Comparison of ENCODE assay signal across 24 cellular contexts in the genomic region with DNA sequence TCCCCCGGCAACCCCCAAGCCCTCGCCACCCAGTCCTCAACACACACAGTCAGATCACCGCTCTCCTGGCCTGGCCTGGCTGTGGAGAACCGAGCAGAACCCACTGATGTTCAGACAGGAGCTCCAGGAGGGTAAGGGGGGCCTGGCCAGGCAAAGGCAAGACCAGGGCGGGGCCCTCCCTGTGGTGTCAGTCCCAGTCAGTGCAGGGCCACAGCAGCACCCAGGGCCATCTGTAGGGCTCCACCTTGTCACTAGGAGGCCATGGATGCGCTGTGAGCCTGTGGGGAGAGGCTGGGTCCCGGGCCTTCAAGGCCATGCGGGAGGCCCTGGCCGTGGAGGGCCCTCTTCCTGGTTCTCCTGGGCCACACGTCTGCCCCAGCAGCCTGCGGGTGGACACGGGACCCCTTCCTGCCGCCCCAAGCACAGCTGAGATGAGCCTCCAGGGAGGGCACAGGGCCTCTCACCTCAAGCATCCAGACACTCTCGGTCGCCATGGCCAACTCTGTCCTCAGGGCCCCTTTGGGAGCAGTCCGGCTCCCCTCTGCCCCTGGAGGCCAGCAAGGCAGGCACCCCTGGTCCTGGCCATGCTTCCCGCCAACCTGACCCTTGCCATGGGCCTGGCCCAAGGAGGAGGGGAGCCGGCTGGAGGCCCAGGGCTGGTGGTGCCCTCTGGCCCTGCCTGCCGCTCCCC. TPM values are rescaled to one million over a fixed set of nuclear protein-coding genes. Genes with fewer than 3 reads are reported as not detected.
A peak's percentile ranks its signal among the peaks of the same experiment; 100 is the strongest.
DNase-seq lines count a peak whose midpoint lies in the region; ATAC-seq, FAIRE-seq and TF ChIP-seq lines count a peak whose summit lies in the region.
"Had no signal": no experiment of that assay in that cellular context is flagged by ENCODE, and none has a peak within 500 bp of the region (broad histone marks: within the 10 kb centered on the region; RNA-seq: fewer than 3 reads in every experiment).

No MANE protein-coding gene starts in this region.

- no peak overlapping the region for H3K27ac ChIP-seq in GM12878 (ENCODE audit: control insufficient read depth, insufficient read depth)
- H3K27ac ChIP-seq in upper lobe of right lung, result no peak overlapping the region
- H3K27ac ChIP-seq: PC-9, SJCRH30 had no signal

- no peak overlapping the region for H3K4me3 ChIP-seq in GM12878
- H3K4me3 ChIP-seq in mucosa of descending colon, result no peak overlapping the region
- H3K4me3 ChIP-seq in upper lobe of right lung, result no peak overlapping the region
- H3K4me3 ChIP-seq: PC-9, SJCRH30 had no signal

- H3K4me3 Mint-ChIP-seq in Calu3 (ENCODE audit: low read depth, unreplicated experiment), result no peak overlapping the region

- 55% methylated on average over 18 of the region's 19 CpGs for WGBS in GM12878 (ENCODE audit: insufficient coverage, insufficient replicate concordance, low lambda C conversion rate, missing lambda C conversion rate)

- in situ Hi-C loops in GM12878 (cut with MboI), result no loop called here

- H3K36me3 ChIP-seq in GM12878 (ENCODE audit: control insufficient read depth in 2 of 2, insufficient read depth in 2 of 2, low read length in 1 of 2) (no peaks in the 10 kb centered on the region), mucosa of descending colon (ENCODE audit: low read depth) (no peaks in the 10 kb centered on the region), upper lobe of right lung (no peaks in the 10 kb centered on the region)
- H3K36me3 ChIP-seq: SJCRH30 had no signal

- no peak for ATAC-seq in left cardiac atrium
- no peak for ATAC-seq in Right ventricle myocardium inferior
- peak; percentile 63 for ATAC-seq in GM12878
- peak; percentile 48 for ATAC-seq in mucosa of descending colon
- peak; percentile 4 for ATAC-seq in upper lobe of right lung
- ATAC-seq in HG03175 (IDR thresholded peaks at IDR 0.05; ENCODE audit: unreplicated experiment), result no peak

- no peak for FAIRE-seq in GM12878 (lab: Jason Lieb, UNC)
- FAIRE-seq: bronchial epithelial cell, TTC549 had no signal

- BruUV-seq in GM12878 (replicated peaks; lab: Mats Ljungman, UMichigan), result no TSS peak
- no TSS peak for BruUV-seq in Calu3 (replicated peaks; lab: Mats Ljungman, UMichigan)

- H4K20me1 ChIP-seq in GM12878 (ENCODE audit: control insufficient read depth, insufficient read depth), result no peaks in the 10 kb centered on the region

- peaks cover 63% of the 10 kb centered on the region for H3K27me3 Mint-ChIP-seq in Calu3 (ENCODE audit: unreplicated experiment)

- TF ChIP-seq CTCF in GM12878 (IDR thresholded peaks at IDR 0.05 in 2 of 3, conservative IDR thresholded peaks at IDR 0.05 in 1 of 3; ENCODE audit: control insufficient read depth in 2 of 3, extremely low read depth in 1 of 3, insufficient read depth in 1 of 3, low read depth in 3 of 3, low read length in 3 of 3) (no peak), mucosa of descending colon (IDR thresholded peaks at IDR 0.05) (no peak), upper lobe of right lung (IDR thresholded peaks at IDR 0.05) (no peak), Calu3 (IDR thresholded peaks at IDR 0.05; ENCODE audit: unreplicated experiment) (no peak)

- H3K27me3 ChIP-seq in GM12878 (replicated peaks in 1 of 2; ENCODE audit: control insufficient read depth in 2 of 2, insufficient read depth in 2 of 2, low read length in 1 of 2) (no peaks in the 10 kb centered on the region), upper lobe of right lung (no peaks in the 10 kb centered on the region)

- no peaks in the 10 kb centered on the region for H3K36me3 Mint-ChIP-seq in Calu3 (ENCODE audit: insufficient read depth, unreplicated experiment)

- no peak overlapping the region for H2AFZ ChIP-seq in GM12878 (ENCODE audit: control insufficient read depth, low read depth, low read length)
- H2AFZ ChIP-seq: PC-9 had no signal

- H3K4me1 ChIP-seq in GM12878 (ENCODE audit: control insufficient read depth, insufficient read depth, low read length), result no peaks in the 10 kb centered on the region
- H3K4me1 ChIP-seq in mucosa of descending colon (ENCODE audit: low read depth), result peaks cover 11% of the 10 kb centered on the region
- no peaks in the 10 kb centered on the region for H3K4me1 ChIP-seq in upper lobe of right lung
- H3K4me1 ChIP-seq: SJCRH30 had no signal

- SMC1A ChIA-PET in GM12878 (lab: Charles Lee; ENCODE audit: uncharacterized antibody, unreplicated experiment), result no interaction called here

- no peak overlapping the region for H3K9ac ChIP-seq in GM12878 (ENCODE audit: control insufficient read depth, insufficient read depth, low read length)

- TF ChIP-seq POLR2A in GM12878 (IDR thresholded peaks at IDR 0.05; ENCODE audit: low read depth, low read length), result no peak

- no peak for TF ChIP-seq RAD21 in GM12878 (IDR thresholded peaks at IDR 0.05; ENCODE audit: insufficient read depth, low read depth, low read length)

- H3K9me3 ChIP-seq in GM12878 (replicated peaks; ENCODE audit: control insufficient read depth, insufficient read depth, low read length), result no peaks in the 10 kb centered on the region
- no peaks in the 10 kb centered on the region for H3K9me3 ChIP-seq in mucosa of descending colon
- no peaks in the 10 kb centered on the region for H3K9me3 ChIP-seq in upper lobe of right lung
- H3K9me3 ChIP-seq: SJCRH30 had no signal

- H3K4me1 Mint-ChIP-seq in Calu3 (ENCODE audit: low read depth, unreplicated experiment), result no peaks in the 10 kb centered on the region

- no peak for TF ChIP-seq EP300 in GM12878 (IDR thresholded peaks at IDR 0.05; ENCODE audit: borderline replicate concordance in 1 of 2, control insufficient read depth in 1 of 2, low read depth in 2 of 2, low read length in 2 of 2)

- RAD21 ChIA-PET in GM12878 (lab: Charles Lee; ENCODE audit: unreplicated experiment), result interaction anchor here (0.7 kb wide), 1 partner anchor 170 kb away, joined by 3 read pairs; no protein-coding TSS in a partner anchor

- intact Hi-C loops in left cardiac atrium (cut with DNase I), result no loop called here
- intact Hi-C loops in Right ventricle myocardium inferior (cut with DNase I), result no loop called here
- intact Hi-C loops in GM12878 (cut with micrococcal nuclease; ENCODE audit: unreplicated experiment), result no loop called here
- intact Hi-C loops in mucosa of descending colon (cut with DNase I, micrococcal nuclease), result no loop called here
- intact Hi-C loops in upper lobe of right lung (cut with DNase I), result no loop called here
- intact Hi-C loops in Calu3 (cut with micrococcal nuclease; ENCODE audit: unreplicated experiment), result no loop called here

- peak; percentile 16 for DNase-seq in left cardiac atrium
- DNase-seq in Right ventricle myocardium inferior (ENCODE audit: missing footprints), result no peak
- DNase-seq in GM12878 (ENCODE audit: low read depth, low spot score), result no peak
- DNase-seq in mucosa of descending colon, result no peak
- DNase-seq in upper lobe of right lung, result no peak
- DNase-seq in NCI-H146 (lab: John Stamatoyannopoulos, UW), result no peak
- DNase-seq in Calu3, result no peak
- DNase-seq: activated CD4-positive, alpha-beta T cell treated with anti-CD3 and anti-CD28 coated beads for 1 hour; activated naive CD4-positive, alpha-beta T cell treated with Interleukin-2 at 50 U/mL for 16 hours; activated T-cell treated with anti-CD3 and anti-CD28 coated beads, Interleukin-2, amount 50 U/mL, for 48 hours; amygdala; GF-D8; IMR-90; islet precursor cell; NCI-H1092 treated with DMSO at 0.1 percent for 48 hours; NCI-H2029; NCI-H2227 treated with DMSO at 0.1 percent for 48 hours; SJCRH30; stimulated activated CD8-positive, alpha-beta memory T cell treated with anti-CD3 and anti-CD28 coated beads, Interleukin-4, amount 100 ng/mL, for 48 hours had no signal

- H3K27ac Mint-ChIP-seq in Calu3 (ENCODE audit: unreplicated experiment), result no peak overlapping the region

- POLR2A ChIA-PET in GM12878 (lab: Charles Lee), result no interaction called here

- H3K9me3 Mint-ChIP-seq in Calu3 (ENCODE audit: low read depth, unreplicated experiment), result no peaks in the 10 kb centered on the region

- CTCF ChIA-PET in GM12878 (lab: Yijun Ruan, JAX), result no interaction called here
- CTCF ChIA-PET in Calu3 (lab: Charles Lee), result no interaction called here

- no peak overlapping the region for H3K4me2 ChIP-seq in GM12878 (ENCODE audit: control insufficient read depth, insufficient read depth)
- H3K4me2 ChIP-seq: PC-9 had no signal

- no peaks in the 10 kb centered on the region for H3K79me2 ChIP-seq in GM12878 (ENCODE audit: control insufficient read depth, insufficient read depth, low read length)

RNA-seq across cellular contexts. Expression of a gene that starts 2.0 kb away (rescaled TPM):
- total RNA-seq in left cardiac atrium (1 to 10 TPM; 1.2 to 1.8 TPM), Right ventricle myocardium inferior (0.81 TPM), GM12878 (2014; rRNA removed) (0.49 and 0.56 TPM in 2 replicates), GM12878 (2014; rRNA removed; fragmentation: Illumina TruSeq; extraction: Trizol) (0.18 and 0.22 TPM in 2 replicates), GM12878 (2021) (0.88 and 1.4 TPM in 2 replicates), mucosa of descending colon (100 to 1,000 TPM in 1 of 3 donors, 10 to 100 TPM in 2; 33.9 to 106 (median 83.5) TPM), upper lobe of right lung (2.1 TPM), Calu3 (2022) (7.7 and 8.0 TPM in 2 replicates)
- total RNA-seq in GM12878 (2013; cell fraction: nucleolus; rRNA removed), result 19.1 and 21.0 TPM in 2 replicates
- polyA plus RNA-seq in GM12878 (2011; ENCODE audit: low read depth), result 0.43 TPM
- polyA plus RNA-seq in GM12878 (2011; rRNA removed) (0.56 and 1.2 TPM in 2 replicates), GM12878 (2014; fragmentation: Illumina TruSeq; extraction: Trizol) (0.24 and 0.35 TPM in 2 replicates), GM12878 (2014; fragmentation: Nextera tagmentation; extraction: Ambion mirVana) (under 1 TPM; 0.08 to 0.11 TPM), GM12878 (2014; rRNA removed) (0.47 and 1.1 TPM in 2 replicates), GM12878 (2016; fragmentation: Nextera tagmentation; extraction: Ambion mirVana) (under 1 TPM; 0.40 to 0.50 TPM)
- polyA plus RNA-seq in GM12878 (2011; cell fraction: cytosol; rRNA removed), result 1.5 TPM in 2 replicates
- 8.0 TPM in 2 replicates for polyA plus RNA-seq in GM12878 (2011; cell fraction: nucleus; rRNA removed)
- 1.8 TPM in 2 replicates for polyA plus RNA-seq in GM12878 (2012)
- 2.7 and 3.9 TPM in 2 replicates for polyA minus RNA-seq in GM12878 (2011; rRNA and poly(A)+ RNA removed)
- 1.0 and 1.6 TPM in 2 replicates for polyA minus RNA-seq in GM12878 (2011; cell fraction: cytosol; rRNA and poly(A)+ RNA removed)
- polyA minus RNA-seq in GM12878 (2011; cell fraction: nucleus; rRNA and poly(A)+ RNA removed), result 3.6 and 5.7 TPM in 2 replicates
- total RNA-seq: skeletal muscle tissue had no signal

RNA-seq across cellular contexts. Expression of a gene that starts 40.2 kb away (rescaled TPM):
- total RNA-seq in left cardiac atrium, result 10 to 100 TPM; 61.9 to 68.4 TPM
- total RNA-seq in Right ventricle myocardium inferior, result 66.6 TPM
- 33.8 and 144 TPM in 2 replicates for total RNA-seq in GM12878 (2013; cell fraction: nucleolus; rRNA removed)
- 78.5 and 88.0 TPM in 2 replicates for total RNA-seq in GM12878 (2014; rRNA removed)
- total RNA-seq in GM12878 (2014; rRNA removed; fragmentation: Illumina TruSeq; extraction: Trizol), result 85.7 and 87.8 TPM in 2 replicates
- 76.9 and 84.3 TPM in 2 replicates for total RNA-seq in GM12878 (2021)
- polyA plus RNA-seq in GM12878 (2011; ENCODE audit: low read depth), result 64.8 TPM
- polyA plus RNA-seq in GM12878 (2011; rRNA removed), result 123 and 157 TPM in 2 replicates
- 52.0 and 59.3 TPM in 2 replicates for polyA plus RNA-seq in GM12878 (2011; cell fraction: cytosol; rRNA removed)
- polyA plus RNA-seq in GM12878 (2011; cell fraction: nucleus; rRNA removed), result 50.8 and 59.6 TPM in 2 replicates
- polyA plus RNA-seq in GM12878 (2012), result 86.5 and 102 TPM in 2 replicates
- polyA plus RNA-seq in GM12878 (2014; fragmentation: Illumina TruSeq; extraction: Trizol), result 146 and 167 TPM in 2 replicates
- 10 to 100 TPM; 81.4 to 82.8 TPM for polyA plus RNA-seq in GM12878 (2014; fragmentation: Nextera tagmentation; extraction: Ambion mirVana)
- polyA plus RNA-seq in GM12878 (2014; rRNA removed), result 91.5 and 99.6 TPM in 2 replicates
- polyA plus RNA-seq in GM12878 (2016; fragmentation: Nextera tagmentation; extraction: Ambion mirVana), result 100 to 1,000 TPM; 169 to 174 TPM
- 37.3 and 41.8 TPM in 2 replicates for polyA minus RNA-seq in GM12878 (2011; rRNA and poly(A)+ RNA removed)
- 22.7 and 48.7 TPM in 2 replicates for polyA minus RNA-seq in GM12878 (2011; cell fraction: cytosol; rRNA and poly(A)+ RNA removed)
- 19.1 and 32.2 TPM in 2 replicates for polyA minus RNA-seq in GM12878 (2011; cell fraction: nucleus; rRNA and poly(A)+ RNA removed)
- 10 to 100 TPM; 59.3 to 68.9 (median 61.9) TPM for total RNA-seq in mucosa of descending colon
- total RNA-seq in upper lobe of right lung, result 60.7 TPM
- 65.4 and 65.5 TPM in 2 replicates for total RNA-seq in Calu3 (2022)

RNA-seq across cellular contexts. Expression of a gene that starts 41.2 kb away (rescaled TPM):
- total RNA-seq in left cardiac atrium (1 to 10 TPM; 1.7 to 4.6 TPM), Right ventricle myocardium inferior (1.4 TPM), GM12878 (2014; rRNA removed) (32.6 and 35.2 TPM in 2 replicates), GM12878 (2014; rRNA removed; fragmentation: Illumina TruSeq; extraction: Trizol) (21.7 and 21.8 TPM in 2 replicates), GM12878 (2021) (49.6 and 54.9 TPM in 2 replicates), mucosa of descending colon (10 to 100 TPM in 2 of 3 donors, 1 to 10 TPM in 1; 6.8 to 25.5 (median 20.6) TPM), upper lobe of right lung (15.7 TPM), Calu3 (2022) (53.3 and 69.3 TPM in 2 replicates)
- total RNA-seq in GM12878 (2013; cell fraction: nucleolus; rRNA removed), result 112 and 123 TPM in 2 replicates
- polyA plus RNA-seq in GM12878 (2011; ENCODE audit: low read depth), result 19.5 TPM
- polyA plus RNA-seq in GM12878 (2011; rRNA removed) (59.4 and 62.2 TPM in 2 replicates), GM12878 (2014; fragmentation: Illumina TruSeq; extraction: Trizol) (24.3 and 29.5 TPM in 2 replicates), GM12878 (2014; fragmentation: Nextera tagmentation; extraction: Ambion mirVana) (10 to 100 TPM in 1 of 2 experiments, 1 to 10 TPM in 1; 9.6 to 10.8 TPM), GM12878 (2014; rRNA removed) (36.7 and 42.0 TPM in 2 replicates), GM12878 (2016; fragmentation: Nextera tagmentation; extraction: Ambion mirVana) (10 to 100 TPM; 25.0 to 27.6 TPM)
- polyA plus RNA-seq in GM12878 (2011; cell fraction: cytosol; rRNA removed), result 52.5 and 56.3 TPM in 2 replicates
- 182 and 212 TPM in 2 replicates for polyA plus RNA-seq in GM12878 (2011; cell fraction: nucleus; rRNA removed)
- 36.3 and 39.3 TPM in 2 replicates for polyA plus RNA-seq in GM12878 (2012)
- 40.8 and 57.0 TPM in 2 replicates for polyA minus RNA-seq in GM12878 (2011; rRNA and poly(A)+ RNA removed)
- polyA minus RNA-seq in GM12878 (2011; cell fraction: cytosol; rRNA and poly(A)+ RNA removed), result 16.3 and 20.4 TPM in 2 replicates
- 38.2 and 60.8 TPM in 2 replicates for polyA minus RNA-seq in GM12878 (2011; cell fraction: nucleus; rRNA and poly(A)+ RNA removed)

Comparison
In these comparisons a context has a peak if more than half of its experiments do, and no peak if none do; other contexts are left out.
1. ATAC-seq: peak in GM12878 (single experiment), mucosa of descending colon (single experiment) and upper lobe of right lung (single experiment); none in left cardiac atrium (0 of 2), Right ventricle myocardium inferior (single experiment) and HG03175 (single experiment).